ENCODE assay signal across 17 cellular contexts in genomic region chr4:8832130-8832930, GRCh38. TPM values are rescaled to one million over a fixed set of nuclear protein-coding genes. Genes with fewer than 3 reads are reported as not detected.
DNase-seq lines count a peak whose midpoint lies in the region; ATAC-seq and TF ChIP-seq lines count a peak whose summit lies in the region.
"Had no signal": no experiment of that assay in that cellular context is flagged by ENCODE, and none has a peak within 500 bp of the region (broad histone marks: within the 10 kb centered on the region; RNA-seq: fewer than 3 reads in every experiment).

No MANE protein-coding gene starts in this region.

- H3T11ph ChIP-seq in H9 (ENCODE audit: low read length): no peak overlapping the region

- H3K18ac ChIP-seq in H9 (ENCODE audit: insufficient read length, low read depth, low read length): no peak overlapping the region

- no peak overlapping the region for H2BK12ac ChIP-seq in H9 (ENCODE audit: insufficient read length, low read depth, low read length)

- no peak overlapping the region for H3K9ac ChIP-seq in H9 (ENCODE audit: extremely low read depth, insufficient read length, low read length)
- no peak overlapping the region for H3K9ac ChIP-seq in Karpas-422 (ENCODE audit: low read length)

- H3K9me3 ChIP-seq in right atrium auricular region: peaks cover 0 to 6% of the 10 kb centered on the region in 2 donors
- no peaks in the 10 kb centered on the region for H3K9me3 ChIP-seq in adrenal gland (replicated peaks in 1 of 3)
- H3K9me3 ChIP-seq in lower lobe of right lung: no peaks in the 10 kb centered on the region
- H3K9me3 ChIP-seq in H9 (ENCODE audit: control insufficient read depth, low read depth, low read length): no peaks in the 10 kb centered on the region
- H3K9me3 ChIP-seq in Karpas-422 (ENCODE audit: low read length): no peaks in the 10 kb centered on the region

- H3K4me2 ChIP-seq in H9 (ENCODE audit: insufficient read depth, insufficient read length, low read length) (no peak overlapping the region), Karpas-422 (ENCODE audit: low read depth, low read length, poor library complexity, severe bottlenecking) (no peak overlapping the region)

- H3K79me2 ChIP-seq in H9 (ENCODE audit: insufficient read depth, low read length) (no peaks in the 10 kb centered on the region), Karpas-422 (ENCODE audit: low read length) (no peaks in the 10 kb centered on the region)

- H2BK20ac ChIP-seq in H9 (ENCODE audit: low read depth, low read length, poor library complexity, severe bottlenecking): no peak overlapping the region

- H3K14ac ChIP-seq in H9 (ENCODE audit: insufficient read depth, low read length): no peak overlapping the region; the same call in 1 of the 2 replicates

- H3K36me3 ChIP-seq in right atrium auricular region (no peaks in the 10 kb centered on the region), adrenal gland (replicated peaks in 1 of 2) (no peaks in the 10 kb centered on the region), lower lobe of right lung (no peaks in the 10 kb centered on the region), Karpas-422 (ENCODE audit: insufficient read depth, low read length) (no peaks in the 10 kb centered on the region)

- no peak overlapping the region for H3K23ac ChIP-seq in H9 (ENCODE audit: insufficient read length, low read depth, low read length)

- no peak overlapping the region for H3K27ac ChIP-seq in right atrium auricular region
- no peak overlapping the region for H3K27ac ChIP-seq in adrenal gland
- H3K27ac ChIP-seq in lower lobe of right lung: no peak overlapping the region
- H3K27ac ChIP-seq in H9 (ENCODE audit: insufficient read length, low read depth, low read length): no peak overlapping the region
- H3K27ac ChIP-seq in Karpas-422 (ENCODE audit: low read length): no peak overlapping the region

- H3K4me3 Mint-ChIP-seq in H9: no peak overlapping the region
- H3K4me3 Mint-ChIP-seq: activated CD8-positive, alpha-beta T cell treated with anti-CD3 and anti-CD28 coated beads for 36 hours had no signal

- H3K4ac ChIP-seq in H9 (ENCODE audit: low read depth, low read length): no peak overlapping the region

- H3K56ac ChIP-seq in H9 (ENCODE audit: insufficient read length, low read depth, low read length): no peak overlapping the region

- 55 to 68% (median 66%) methylated on average over 15 to 18 of the region's 18 CpGs for WGBS in adrenal gland, 4 donors
- WGBS in H9 (ENCODE audit: extremely low coverage, insufficient read length, low lambda C conversion rate): no CpG with 5 or more reads among the region's 18 CpGs

- H4K20me1 ChIP-seq in H9 (ENCODE audit: control insufficient read depth, insufficient read depth, insufficient read length) (no peaks in the 10 kb centered on the region), Karpas-422 (ENCODE audit: insufficient read depth, low read depth, low read length) (no peaks in the 10 kb centered on the region)

- H3K9me2 ChIP-seq in Karpas-422 (replicated peaks; ENCODE audit: insufficient read depth, low read length): no peaks in the 10 kb centered on the region

- DNase-seq in right atrium auricular region (ENCODE audit: low spot score) (peak; percentile 44), Right ventricle myocardium inferior (ENCODE audit: missing footprints) (no peak), adrenal gland (peak in 4 of 7 donors; percentile 1 to 20 (median 4)), lower lobe of right lung (peak; percentile 14), H9 (no peak), Karpas-422 (no peak)
- DNase-seq: activated CD8-positive, alpha-beta T cell treated with anti-CD3 and anti-CD28 coated beads for 36 hours; AML-193; amygdala; cerebellar nuclear complex; NCI-H187; stimulated activated CD4-positive, alpha-beta T cell treated with anti-CD3 and anti-CD28 coated beads, Interleukin-1b, Interleukin-23, amount 100 ng/mL, for 48 hours; substantia nigra had no signal

- no peak overlapping the region for H4K91ac ChIP-seq in H9 (ENCODE audit: insufficient read length, low read depth, low read length)

- H3K27me3 Mint-ChIP-seq in H9 (ENCODE audit: low read depth): peaks cover 25% of the 10 kb centered on the region
- H3K27me3 Mint-ChIP-seq: activated CD8-positive, alpha-beta T cell treated with anti-CD3 and anti-CD28 coated beads for 36 hours had no signal

- no peak overlapping the region for H4K8ac ChIP-seq in H9 (replicated peaks; ENCODE audit: insufficient read length, low read depth, low read length)

- H2BK15ac ChIP-seq in H9 (ENCODE audit: low read depth, low read length): no peak overlapping the region

- H3K36me3 Mint-ChIP-seq in H9 (ENCODE audit: insufficient read depth in 1 of 3, low read depth in 3 of 3): no peaks in the 10 kb centered on the region; a peak in 1 of 7 replicates

- no peaks in the 10 kb centered on the region for H3K79me1 ChIP-seq in H9 (ENCODE audit: insufficient read depth, low read depth, low read length, poor library complexity, severe bottlenecking)

- ATAC-seq in Right ventricle myocardium inferior (no peak), lower lobe of right lung (no peak), HG03342 (IDR thresholded peaks at IDR 0.05; ENCODE audit: unreplicated experiment) (no peak), GM21619 (IDR thresholded peaks at IDR 0.05; ENCODE audit: unreplicated experiment) (no peak)
- ATAC-seq: activated CD8-positive, alpha-beta T cell treated with anti-CD3 and anti-CD28 coated beads for 36 hours had no signal

- TF ChIP-seq CTCF in right atrium auricular region (IDR thresholded peaks at IDR 0.05): no peak
- TF ChIP-seq CTCF in adrenal gland (IDR thresholded peaks at IDR 0.05): no peak
- no peak for TF ChIP-seq CTCF in lower lobe of right lung (IDR thresholded peaks at IDR 0.05)
- no peak for TF ChIP-seq CTCF in H9 (conservative IDR thresholded peaks at IDR 0.05)

- no peaks in the 10 kb centered on the region for H3K27me3 ChIP-seq in right atrium auricular region
- H3K27me3 ChIP-seq in adrenal gland: no peaks in the 10 kb centered on the region
- H3K27me3 ChIP-seq in lower lobe of right lung (ENCODE audit: low read depth): no peaks in the 10 kb centered on the region
- H3K27me3 ChIP-seq in H9 (ENCODE audit: insufficient read depth, low read length): no peaks in the 10 kb centered on the region
- H3K27me3 ChIP-seq in Karpas-422 (ENCODE audit: low read length): 0 out of 2 replicates have a peak, but pooled peaks cover 2% of the 10 kb centered on the region

- H3K4me3 ChIP-seq in right atrium auricular region (no peak overlapping the region), adrenal gland (no peak overlapping the region), lower lobe of right lung (no peak overlapping the region), Karpas-422 (ENCODE audit: low read length) (no peak overlapping the region)

- no peak overlapping the region for H2BK5ac ChIP-seq in H9 (ENCODE audit: insufficient read length, low read length)

- H2BK120ac ChIP-seq in H9 (ENCODE audit: low read depth, low read length, poor library complexity, severe bottlenecking): no peak overlapping the region

- peaks cover 0 to 13% of the 10 kb centered on the region in 2 experiments; a peak in 4 of 5 replicates for H3K9me3 Mint-ChIP-seq in H9

- no peak overlapping the region for H2AFZ ChIP-seq in H9 (ENCODE audit: low read length)
- H2AFZ ChIP-seq in Karpas-422 (ENCODE audit: low read length): no peak overlapping the region

- no peak overlapping the region for H2AK5ac ChIP-seq in H9 (ENCODE audit: insufficient read length, low read length)

- intact Hi-C loops in Right ventricle myocardium inferior (cut with DNase I): no loop called here
- intact Hi-C loops in adrenal gland (cut with DNase I): no loop called here
- intact Hi-C loops in lower lobe of right lung (cut with DNase I): no loop called here

- H3K23me2 ChIP-seq in H9 (ENCODE audit: insufficient read length, low read depth, low read length, poor library complexity, severe bottlenecking): no peaks in the 10 kb centered on the region

- TF ChIP-seq POLR2A in adrenal gland (IDR thresholded peaks at IDR 0.05): no peak

- peaks cover 4 to 31% of the 10 kb centered on the region in 2 experiments for H3K4me1 Mint-ChIP-seq in H9

- no peaks in the 10 kb centered on the region for H3K4me1 ChIP-seq in right atrium auricular region
- no peaks in the 10 kb centered on the region for H3K4me1 ChIP-seq in adrenal gland (replicated peaks in 1 of 2)
- no peaks in the 10 kb centered on the region for H3K4me1 ChIP-seq in lower lobe of right lung
- no peaks in the 10 kb centered on the region for H3K4me1 ChIP-seq in H9 (ENCODE audit: insufficient read depth, low read length)
- H3K4me1 ChIP-seq in Karpas-422 (ENCODE audit: low read length): peaks cover 4% of the 10 kb centered on the region; the same call in 1 of the 2 replicates

- H4K5ac ChIP-seq in H9 (ENCODE audit: insufficient read length, low read depth, low read length): no peak overlapping the region

- peak overlapping the region in 1 of 3 experiments; percentile 13; a peak in 1 of 7 replicates for H3K27ac Mint-ChIP-seq in H9
- H3K27ac Mint-ChIP-seq: activated CD8-positive, alpha-beta T cell treated with anti-CD3 and anti-CD28 coated beads for 36 hours had no signal

RNA-seq across cellular contexts. Expression of gene HMX1, which starts 39.3 kb away (rescaled TPM):
- total RNA-seq in right atrium auricular region: not detected
- not detected for total RNA-seq in Right ventricle myocardium inferior
- total RNA-seq in adrenal gland: not detected
- polyA plus RNA-seq in adrenal gland: not detected
- total RNA-seq in lower lobe of right lung: not detected
- 0.26 and 0.31 TPM in 2 replicates for total RNA-seq in H9 (2021)
- not detected in 2 replicates for total RNA-seq in Karpas-422 (2014; rRNA removed; shearing (Covaris generic); ENCODE audit: low replicate concordance)
- total RNA-seq: activated CD8-positive, alpha-beta T cell treated with anti-CD3 and anti-CD28 coated beads for 36 hours; glomerular endothelial cell had no signal
- polyA plus RNA-seq: H1 had no signal

Comparison
In these comparisons a context has a peak if more than half of its experiments do, and no peak if none do; other contexts are left out.
1. DNase-seq: peak in right atrium auricular region (single experiment), adrenal gland (4 of 7) and lower lobe of right lung (single experiment); none in Right ventricle myocardium inferior (single experiment), H9 (single experiment) and Karpas-422 (single experiment).